Comparison of ENCODE assay signal across 8 cellular contexts in the genomic region with DNA sequence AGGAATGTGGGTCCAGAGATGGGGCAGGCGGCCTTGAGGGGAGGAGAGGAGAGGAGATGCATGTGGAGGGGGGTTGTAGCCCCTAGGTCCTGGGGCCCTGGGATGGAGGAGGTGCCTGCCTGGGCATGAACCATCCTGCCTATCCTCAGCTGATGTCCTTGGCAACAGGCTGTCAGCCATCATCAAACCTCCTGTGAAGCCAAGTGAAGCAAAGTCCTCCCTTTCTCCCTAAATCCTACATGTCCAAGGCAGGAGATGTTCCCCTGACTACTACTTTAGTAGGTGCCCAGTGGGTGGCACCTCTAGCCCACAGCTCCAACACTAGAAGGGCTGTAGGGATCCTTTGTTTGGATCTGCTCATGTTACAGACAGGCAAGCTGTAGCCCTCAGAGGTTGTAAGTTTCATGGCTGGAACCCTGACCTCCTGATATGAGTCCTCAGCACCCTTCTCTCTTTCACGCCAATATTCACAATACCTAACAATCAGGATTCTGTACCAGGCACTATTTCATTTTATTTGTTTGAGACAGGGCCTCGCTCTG.
DNase-seq lines count a peak whose midpoint lies in the region; ATAC-seq and TF ChIP-seq lines count a peak whose summit lies in the region.

No MANE protein-coding gene starts in this region.

- ATAC-seq in GM19351 (IDR thresholded peaks at IDR 0.05; ENCODE audit: unreplicated experiment) = no peak

- POLR2A ChIA-PET in RWPE1 (lab: Yijun Ruan, JAX; ENCODE audit: low non-redundant PET) = no interaction called here

- in situ Hi-C loops in GM13976 (cut with MboI; ENCODE audit: low sequenced_read_pairs, unreplicated experiment) = loop anchor here (5.0 to 25.0 kb wide), 2 partner anchors 284 to 559 kb away; no protein-coding TSS in a partner anchor

- peak; percentile 49 for TF ChIP-seq CTCF in 22Rv1 (IDR thresholded peaks at IDR 0.05)
- TF ChIP-seq CTCF in GM13976 (IDR thresholded peaks at IDR 0.05; ENCODE audit: borderline replicate concordance, control extremely low read depth, extremely low read depth, insufficient read depth, missing control alignments) = peak; percentile 22
- TF ChIP-seq CTCF in RWPE1 (conservative IDR thresholded peaks at IDR 0.05; ENCODE audit: low read depth) = peak; percentile 26

- DNase-seq in GM13976 (ENCODE audit: low spot score) (no peak), RWPE1 (ENCODE audit: low spot score) (peak; percentile 46), foreskin melanocyte (peak; percentile 13), pons (ENCODE audit: low spot score) (no peak), putamen (ENCODE audit: low spot score) (no peak), NCI-H2227 (lab: John Stamatoyannopoulos, UW; ENCODE audit: unreplicated experiment) (no peak)

- CTCF ChIA-PET in RWPE1 (lab: Yijun Ruan, JAX) = interaction anchor here (1.0 to 5.2 kb wide), 2 partner anchors 285 to 364 kb away, joined by 3 to 92 read pairs; no protein-coding TSS in a partner anchor

- no peak overlapping the region for H3K27ac ChIP-seq in 22Rv1
- no peak overlapping the region for H3K27ac ChIP-seq in RWPE1

Comparison
In these comparisons a context has a peak if more than half of its experiments do, and no peak if none do; other contexts are left out.
1. DNase-seq: peak in RWPE1 (single experiment) and foreskin melanocyte (single experiment); none in GM13976 (single experiment), pons (single experiment), putamen (single experiment) and NCI-H2227 (single experiment).
2. Peak in every context shown above with its lines, with median percentiles within 50 percentile points of each other: CTCF ChIP-seq.